ENCODE assay signal across 8 cellular contexts in genomic region chr9:92097997-92098482, GRCh38. TPM values are rescaled to one million over a fixed set of nuclear protein-coding genes. Genes with fewer than 3 reads are reported as not detected.
A peak's percentile ranks its signal among the peaks of the same experiment; 100 is the strongest.
DNase-seq lines count a peak whose midpoint lies in the region; ATAC-seq, FAIRE-seq and TF ChIP-seq lines count a peak whose summit lies in the region.

No MANE protein-coding gene starts in this region.

- H3K27ac ChIP-seq in trophoblast cell (ENCODE audit: low read depth, low read length) (no peak overlapping the region), GM23248 (no peak overlapping the region), WERI-Rb-1 (no peak overlapping the region)

- ATAC-seq in HG02798 (IDR thresholded peaks at IDR 0.05; ENCODE audit: poor library complexity, unreplicated experiment) (peak; percentile 59), GM21717 (IDR thresholded peaks at IDR 0.05; ENCODE audit: unreplicated experiment) (no peak)

- in situ Hi-C loops in GM23248 (cut with MboI): no loop called here

- H2BK12ac ChIP-seq in trophoblast cell (ENCODE audit: low read length): no peak overlapping the region

- no CpG with 5 or more reads among the region's 26 CpGs for whole genome bisulfite sequencing in trophoblast cell (ENCODE audit: extremely low coverage, insufficient coverage, insufficient read length)
- 95 to 99% methylated on average over 23 to 26 of the region's 26 CpGs for WGBS in GM23248 (ENCODE audit: low coverage in 1 of 2, low lambda C conversion rate in 2 of 2, missing lambda C conversion rate in 2 of 2), 2 experiments

- H3K9ac ChIP-seq in trophoblast cell (ENCODE audit: low read length): no peak overlapping the region
- no peak overlapping the region for H3K9ac ChIP-seq in GM23248

- H3K9me2 ChIP-seq in GM23248 (ENCODE audit: insufficient read depth): no peaks in the 10 kb centered on the region

- no peak overlapping the region for H3K4me2 ChIP-seq in trophoblast cell (ENCODE audit: low read length)
- H3K4me2 ChIP-seq in GM23248 (ENCODE audit: unreplicated experiment): no peak overlapping the region

- H3K18ac ChIP-seq in trophoblast cell (ENCODE audit: low read length): peak overlapping the region; percentile 41

- H2AFZ ChIP-seq in trophoblast cell (ENCODE audit: insufficient read depth, low read length, poor library complexity): no peak overlapping the region
- no peak overlapping the region for H2AFZ ChIP-seq in GM23248

- H3K4ac ChIP-seq in trophoblast cell (ENCODE audit: low read depth, low read length): peak overlapping the region; percentile 24

- H3K4me1 ChIP-seq in trophoblast cell (ENCODE audit: control insufficient read depth in 1 of 2, insufficient read depth in 2 of 2, low read length in 2 of 2): peaks cover 6 to 10% of the 10 kb centered on the region in 2 experiments
- peaks cover 29% of the 10 kb centered on the region for H3K4me1 ChIP-seq in GM23248 (ENCODE audit: insufficient read depth)

- no peak for FAIRE-seq in GM19239 (lab: Jason Lieb, UNC)

- no peak overlapping the region for H3K14ac ChIP-seq in trophoblast cell (ENCODE audit: low read length)

- no peaks in the 10 kb centered on the region for H3K9me3 ChIP-seq in trophoblast cell (ENCODE audit: insufficient read depth, low read depth, low read length)
- no peaks in the 10 kb centered on the region for H3K9me3 ChIP-seq in GM23248 (ENCODE audit: low read depth)
- H3K9me3 ChIP-seq in WERI-Rb-1 (ENCODE audit: severe bottlenecking): no peaks in the 10 kb centered on the region

- H2AK5ac ChIP-seq in trophoblast cell (ENCODE audit: low read length): no peak overlapping the region

- H3K27me3 ChIP-seq in trophoblast cell (ENCODE audit: insufficient read depth, low read length): no peaks in the 10 kb centered on the region
- no peaks in the 10 kb centered on the region for H3K27me3 ChIP-seq in GM23248 (replicated peaks; ENCODE audit: insufficient read depth)
- no peaks in the 10 kb centered on the region for H3K27me3 ChIP-seq in WERI-Rb-1 (ENCODE audit: insufficient read depth, low read depth, severe bottlenecking)

- H2BK5ac ChIP-seq in trophoblast cell (ENCODE audit: low read depth, low read length, poor library complexity): no peak overlapping the region

- no peak overlapping the region for H3K23ac ChIP-seq in trophoblast cell (ENCODE audit: low read length)

- TF ChIP-seq CTCF in foreskin fibroblast (IDR thresholded peaks at IDR 0.05; ENCODE audit: low read depth, low read length) (no peak), WERI-Rb-1 (IDR thresholded peaks at IDR 0.05; ENCODE audit: low read depth, low read length) (no peak)

- no peaks in the 10 kb centered on the region for H3K79me1 ChIP-seq in trophoblast cell (ENCODE audit: low read length)

- no peak overlapping the region for H2BK120ac ChIP-seq in trophoblast cell (ENCODE audit: insufficient read depth, low read length, poor library complexity)

- no peak overlapping the region for H4K8ac ChIP-seq in trophoblast cell (ENCODE audit: low read depth, low read length)

- H3K4me3 ChIP-seq in foreskin fibroblast (ENCODE audit: low read depth in 1 of 2, low read length in 2 of 2): no peak overlapping the region
- H3K4me3 ChIP-seq in trophoblast cell (ENCODE audit: low read depth, low read length): no peak overlapping the region
- H3K4me3 ChIP-seq in GM23248: no peak overlapping the region
- H3K4me3 ChIP-seq in WERI-Rb-1 (ENCODE audit: low read depth, low read length): no peak overlapping the region

- H4K20me1 ChIP-seq in GM23248 (ENCODE audit: insufficient read depth): no peaks in the 10 kb centered on the region

- no peak overlapping the region for H4K91ac ChIP-seq in trophoblast cell (ENCODE audit: low read depth, low read length)

- peak; percentile 12 for DNase-seq in activated effector memory CD4-positive, alpha-beta T cell treated with Interleukin-2 at 50 U/mL for 16 hours
- peak; percentile 15 to 35 for DNase-seq in foreskin fibroblast
- DNase-seq in trophoblast cell: peak; percentile 92 to 96
- DNase-seq in GM23248: no peak
- no peak for DNase-seq in GM19239 (ENCODE audit: insufficient read length, low spot score)
- no peak for DNase-seq in WERI-Rb-1

- H3K36me3 ChIP-seq in trophoblast cell (ENCODE audit: control insufficient read depth in 1 of 2, insufficient read depth in 2 of 2, low read length in 2 of 2) (peaks cover 2 to 4% of the 10 kb centered on the region in 2 experiments), GM23248 (ENCODE audit: low read depth) (no peaks in the 10 kb centered on the region), WERI-Rb-1 (no peaks in the 10 kb centered on the region)

- H3K79me2 ChIP-seq in trophoblast cell (ENCODE audit: control insufficient read depth, insufficient read depth, low read length, poor library complexity) (no peaks in the 10 kb centered on the region), GM23248 (ENCODE audit: insufficient read depth) (peaks cover 96% of the 10 kb centered on the region)

- peaks cover 33% of the 10 kb centered on the region for H3F3A ChIP-seq in GM23248 (ENCODE audit: insufficient read depth)

- H4K12ac ChIP-seq in trophoblast cell (ENCODE audit: low read depth, low read length): no peak overlapping the region

RNA-seq across cellular contexts. Expression of gene SPTLC1, which starts 17.2 kb away (rescaled TPM):
- 91.7 and 94.4 TPM in 2 replicates for polyA plus RNA-seq in trophoblast cell (2013)
- 102 and 142 TPM in 2 replicates for total RNA-seq in GM23248 (2014; rRNA removed; shearing (Covaris generic))
- 113 and 115 TPM in 2 replicates for polyA plus RNA-seq in GM23248 (2016; fragmentation: Nextera tagmentation; extraction: Ambion mirVana)

Comparison
In these comparisons a context has a peak if more than half of its experiments do, and no peak if none do; other contexts are left out.
1. DNase-seq: peak in activated effector memory CD4-positive, alpha-beta T cell treated with Interleukin-2 at 50 U/mL for 16 hours (single experiment), foreskin fibroblast (2 of 2) and trophoblast cell (2 of 2); none in GM23248 (single experiment), GM19239 (single experiment) and WERI-Rb-1 (single experiment).